ENCODE assay signal across 9 cellular contexts in genomic region chr3:58594117-58594516, GRCh38. TPM values are rescaled to one million over a fixed set of nuclear protein-coding genes. Genes with fewer than 3 reads are reported as not detected.
"Had no signal": no experiment of that assay in that cellular context is flagged by ENCODE, and none has a peak within 500 bp of the region (broad histone marks: within the 10 kb centered on the region; RNA-seq: fewer than 3 reads in every experiment).

No MANE protein-coding gene starts in this region.

- DNase-seq: GDM1, GF-D8 had no signal

- FAIRE-seq: G401.6, GM12878, GM12891, GM12892, GM18507, GM19239 had no signal

- H3K4me3 ChIP-seq: GM12878 had no signal

- ATAC-seq: GM12878 had no signal

RNA-seq across cellular contexts. Expression of gene FAM107A, which starts 16.9 kb away (rescaled TPM):
- total RNA-seq: G401, GM12878 had no signal
- polyA plus RNA-seq: GM12878 had no signal

RNA-seq across cellular contexts. Expression of gene ACOX2, which starts 57.1 kb away (rescaled TPM):
- total RNA-seq: GM12878 had no signal
